Comparison of ENCODE assay signal across 9 cellular contexts in the genomic region with DNA sequence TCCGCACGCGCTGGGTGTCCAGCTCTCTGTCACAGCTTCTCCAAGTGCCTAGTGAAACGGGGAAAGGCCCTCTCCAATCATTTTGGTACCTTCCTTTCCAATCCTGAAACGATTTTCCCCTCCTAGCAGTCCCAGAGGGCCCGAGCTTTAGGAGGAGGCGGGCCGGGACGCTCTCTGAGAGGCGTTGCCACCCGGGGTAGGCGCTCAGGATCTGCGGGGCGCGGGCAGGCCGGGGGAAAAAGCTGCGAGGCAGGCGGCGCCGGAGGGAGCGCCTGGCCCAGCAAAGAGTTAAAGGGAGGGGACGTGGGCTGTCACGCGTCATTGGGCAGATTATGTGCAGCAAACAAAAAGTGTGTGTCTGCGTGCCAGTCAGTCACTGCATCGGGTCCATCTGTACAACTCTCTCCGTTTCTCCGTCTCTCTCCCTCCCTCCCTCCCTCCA. TPM values are rescaled to one million over a fixed set of nuclear protein-coding genes. Genes with fewer than 3 reads are reported as not detected.
A peak's percentile ranks its signal among the peaks of the same experiment; 100 is the strongest.
DNase-seq lines count a peak whose midpoint lies in the region; ATAC-seq lines count a peak whose summit lies in the region.
"Had no signal": no experiment of that assay in that cellular context is flagged by ENCODE, and none has a peak within 500 bp of the region (broad histone marks: within the 10 kb centered on the region; RNA-seq: fewer than 3 reads in every experiment).

Gene PRDM8, plus strand, starts transcription at position 372 of the 442 bp plus-strand sequence. CDS start 2,578 bp downstream, outside the sequence.

- H3K79me2 ChIP-seq in GM23248 (ENCODE audit: insufficient read depth), result 0 out of 2 replicates have a peak, but pooled peaks cover under 1% of the 10 kb centered on the region

- peak within 1 kb of the TSS; percentile 92 for H3K4me2 ChIP-seq in GM23248 (ENCODE audit: unreplicated experiment)

- H3K4me3 ChIP-seq in GM23248, result peak within 1 kb of the TSS; percentile 77

- peak within 1 kb of the TSS; percentile 60 for H3K9ac ChIP-seq in GM23248

- peak within 1 kb of the TSS in 1 of 2 donors; percentile 16 for H3K27ac Mint-ChIP-seq in stimulated activated naive CD8-positive, alpha-beta T cell treated with anti-CD3 and anti-CD28 coated beads, Interleukin-15, amount 100 ng/mL, for 72 hours

- 5 to 10% methylated on average over 23 to 28 of the region's 28 CpGs for WGBS in GM23248 (ENCODE audit: low coverage in 1 of 2, low lambda C conversion rate in 2 of 2, missing lambda C conversion rate in 2 of 2), 2 experiments

- no peaks in the 10 kb centered on the region for H3K9me2 ChIP-seq in GM23248 (ENCODE audit: insufficient read depth)

- peaks cover 4% of the 10 kb centered on the region; the same call in 1 of the 2 replicates for H3F3A ChIP-seq in GM23248 (ENCODE audit: insufficient read depth)

- no peak within 1 kb of the TSS for H3K27ac ChIP-seq in GM23248
- H3K27ac ChIP-seq: pancreas had no signal

- peak; percentile 61 for DNase-seq in GM23248
- DNase-seq in NCI-H748 treated with DMSO at 0.1 percent for 48 hours (lab: John Stamatoyannopoulos, UW), result peak; percentile 48
- peak; percentile 57 for DNase-seq in astrocyte of the hippocampus (ENCODE audit: low read depth, low spot score)
- peak; percentile 80 for DNase-seq in left kidney (ENCODE audit: low read depth, low spot score)
- DNase-seq in stimulated activated naive CD8-positive, alpha-beta T cell treated with anti-CD3 and anti-CD28 coated beads, Interleukin-15, amount 100 ng/mL, for 72 hours, result no peak

- in situ Hi-C loops in GM23248 (cut with MboI), result no loop called here

- peak within 1 kb of the TSS; percentile 70 for H2AFZ ChIP-seq in GM23248

- peak; percentile 57 for ATAC-seq in stimulated activated naive CD8-positive, alpha-beta T cell treated with anti-CD3 and anti-CD28 coated beads, Interleukin-15, amount 100 ng/mL, for 72 hours
- no peak for ATAC-seq in HG02798 (IDR thresholded peaks at IDR 0.05; ENCODE audit: poor library complexity, unreplicated experiment)
- no peak for ATAC-seq in GM21825 (IDR thresholded peaks at IDR 0.05; ENCODE audit: unreplicated experiment)
- ATAC-seq in GM19455 (IDR thresholded peaks at IDR 0.05; ENCODE audit: unreplicated experiment), result no peak

- H3K4me3 Mint-ChIP-seq in stimulated activated naive CD8-positive, alpha-beta T cell treated with anti-CD3 and anti-CD28 coated beads, Interleukin-15, amount 100 ng/mL, for 72 hours, result peak within 1 kb of the TSS; percentile 68 to 71

- peaks cover 87% of the 10 kb centered on the region for H3K27me3 Mint-ChIP-seq in stimulated activated naive CD8-positive, alpha-beta T cell treated with anti-CD3 and anti-CD28 coated beads, Interleukin-15, amount 100 ng/mL, for 72 hours

- H3K36me3 ChIP-seq in GM23248 (ENCODE audit: low read depth), result no peaks in the 10 kb centered on the region
- H3K36me3 ChIP-seq: pancreas had no signal

- no peaks in the 10 kb centered on the region for H4K20me1 ChIP-seq in GM23248 (ENCODE audit: insufficient read depth)

- no peaks in the 10 kb centered on the region for H3K9me3 Mint-ChIP-seq in stimulated activated naive CD8-positive, alpha-beta T cell treated with anti-CD3 and anti-CD28 coated beads, Interleukin-15, amount 100 ng/mL, for 72 hours

- no peaks in the 10 kb centered on the region for H3K9me3 ChIP-seq in GM23248 (ENCODE audit: low read depth)
- H3K9me3 ChIP-seq: pancreas had no signal

- H3K27me3 ChIP-seq in GM23248 (replicated peaks; ENCODE audit: insufficient read depth), result no peaks in the 10 kb centered on the region

- peaks cover 41% of the 10 kb centered on the region for H3K4me1 Mint-ChIP-seq in stimulated activated naive CD8-positive, alpha-beta T cell treated with anti-CD3 and anti-CD28 coated beads, Interleukin-15, amount 100 ng/mL, for 72 hours

- peaks cover 15% of the 10 kb centered on the region for H3K4me1 ChIP-seq in GM23248 (ENCODE audit: insufficient read depth)

RNA-seq across cellular contexts. Expression of gene PRDM8, which starts in this region (rescaled TPM):
- total RNA-seq in GM23248 (2014; rRNA removed; shearing (Covaris generic)), result 4.4 and 7.0 TPM in 2 replicates
- 1.7 and 2.3 TPM in 2 replicates for polyA plus RNA-seq in GM23248 (2016; fragmentation: Nextera tagmentation; extraction: Ambion mirVana)

Comparison
In these comparisons a context has a peak if more than half of its experiments do, and no peak if none do; other contexts are left out.
1. DNase-seq: peak in GM23248 (single experiment), NCI-H748 treated with DMSO at 0.1 percent for 48 hours (single experiment), astrocyte of the hippocampus (single experiment) and left kidney (single experiment); none in stimulated activated naive CD8-positive, alpha-beta T cell treated with anti-CD3 and anti-CD28 coated beads, Interleukin-15, amount 100 ng/mL, for 72 hours (0 of 2).